In the genomic region with DNA sequence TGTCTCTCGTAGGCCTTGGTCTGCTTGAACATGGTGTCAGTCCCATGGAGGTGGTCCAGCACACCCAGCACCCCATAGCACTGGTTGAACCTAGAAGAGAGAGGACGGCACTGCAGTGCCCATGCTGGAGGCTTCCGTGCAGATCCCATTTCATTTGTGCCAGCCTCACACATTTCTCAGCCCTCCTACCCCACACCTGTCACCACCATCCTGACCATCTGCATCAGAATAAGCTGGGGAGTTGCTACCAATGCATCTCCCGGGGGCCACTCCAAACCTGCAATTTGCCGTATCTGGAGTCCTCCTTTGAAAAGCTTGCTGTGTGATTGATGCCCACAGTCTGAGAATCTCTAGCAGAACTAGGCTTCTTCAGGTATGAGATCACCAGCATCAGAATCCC, we compare ENCODE assay signal across 1 cellular context.
TF ChIP-seq lines count a peak whose summit lies in the region.

No MANE protein-coding gene starts in this region.

TF ChIP-seq in WTC11, 78 proteins besides CTCF, POLR2A, EP300 and RAD21 (continued from another document):
- TF ChIP-seq, protein P1, sequence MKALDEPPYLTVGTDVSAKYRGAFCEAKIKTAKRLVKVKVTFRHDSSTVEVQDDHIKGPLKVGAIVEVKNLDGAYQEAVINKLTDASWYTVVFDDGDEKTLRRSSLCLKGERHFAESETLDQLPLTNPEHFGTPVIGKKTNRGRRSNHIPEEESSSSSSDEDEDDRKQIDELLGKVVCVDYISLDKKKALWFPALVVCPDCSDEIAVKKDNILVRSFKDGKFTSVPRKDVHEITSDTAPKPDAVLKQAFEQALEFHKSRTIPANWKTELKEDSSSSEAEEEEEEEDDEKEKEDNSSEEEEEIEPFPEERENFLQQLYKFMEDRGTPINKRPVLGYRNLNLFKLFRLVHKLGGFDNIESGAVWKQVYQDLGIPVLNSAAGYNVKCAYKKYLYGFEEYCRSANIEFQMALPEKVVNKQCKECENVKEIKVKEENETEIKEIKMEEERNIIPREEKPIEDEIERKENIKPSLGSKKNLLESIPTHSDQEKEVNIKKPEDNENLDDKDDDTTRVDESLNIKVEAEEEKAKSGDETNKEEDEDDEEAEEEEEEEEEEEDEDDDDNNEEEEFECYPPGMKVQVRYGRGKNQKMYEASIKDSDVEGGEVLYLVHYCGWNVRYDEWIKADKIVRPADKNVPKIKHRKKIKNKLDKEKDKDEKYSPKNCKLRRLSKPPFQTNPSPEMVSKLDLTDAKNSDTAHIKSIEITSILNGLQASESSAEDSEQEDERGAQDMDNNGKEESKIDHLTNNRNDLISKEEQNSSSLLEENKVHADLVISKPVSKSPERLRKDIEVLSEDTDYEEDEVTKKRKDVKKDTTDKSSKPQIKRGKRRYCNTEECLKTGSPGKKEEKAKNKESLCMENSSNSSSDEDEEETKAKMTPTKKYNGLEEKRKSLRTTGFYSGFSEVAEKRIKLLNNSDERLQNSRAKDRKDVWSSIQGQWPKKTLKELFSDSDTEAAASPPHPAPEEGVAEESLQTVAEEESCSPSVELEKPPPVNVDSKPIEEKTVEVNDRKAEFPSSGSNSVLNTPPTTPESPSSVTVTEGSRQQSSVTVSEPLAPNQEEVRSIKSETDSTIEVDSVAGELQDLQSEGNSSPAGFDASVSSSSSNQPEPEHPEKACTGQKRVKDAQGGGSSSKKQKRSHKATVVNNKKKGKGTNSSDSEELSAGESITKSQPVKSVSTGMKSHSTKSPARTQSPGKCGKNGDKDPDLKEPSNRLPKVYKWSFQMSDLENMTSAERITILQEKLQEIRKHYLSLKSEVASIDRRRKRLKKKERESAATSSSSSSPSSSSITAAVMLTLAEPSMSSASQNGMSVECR (CRISPR knock-in tag; IDR thresholded peaks at IDR 0.05; ENCODE audit: borderline replicate concordance), result no peak
